1 cellular context compared by ENCODE assay signal in the genomic region with DNA sequence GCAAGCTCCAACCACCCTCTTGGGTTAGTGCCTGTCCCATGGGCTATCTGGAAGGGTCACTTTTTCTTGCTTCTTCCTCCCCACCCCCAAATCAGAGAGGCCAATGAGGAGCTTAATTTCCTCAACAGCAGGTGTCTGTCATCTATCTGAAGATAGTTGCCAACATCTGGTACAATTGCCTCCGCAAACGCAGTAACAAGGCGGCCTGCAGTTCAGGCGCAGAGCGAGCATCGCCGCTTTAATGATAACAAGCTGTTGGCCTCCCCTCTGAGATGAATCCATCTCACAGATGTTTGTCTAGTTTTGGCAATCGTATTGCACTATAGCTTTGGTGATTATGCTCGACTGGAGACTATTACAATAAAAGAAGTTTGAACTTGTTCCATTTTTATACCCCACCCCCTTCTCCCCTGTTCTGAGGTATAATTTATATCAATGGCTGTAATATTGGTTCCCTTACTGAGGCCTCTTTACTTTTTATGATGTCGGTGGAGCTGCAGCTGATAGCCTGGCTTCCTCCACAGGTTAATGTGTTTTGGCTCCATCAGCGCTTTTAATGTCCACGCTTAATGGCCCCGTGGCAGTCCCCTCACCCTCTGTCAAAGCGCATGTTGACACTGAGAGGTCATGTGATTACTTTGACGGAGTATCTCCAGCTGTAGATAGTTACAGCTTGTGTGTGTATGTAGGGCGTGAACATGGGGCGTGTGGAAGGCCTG.
TF ChIP-seq lines count a peak whose summit lies in the region.

No MANE protein-coding gene starts in this region.

TF ChIP-seq in HCT116, 20 proteins besides CTCF, POLR2A, EP300 and RAD21 (continued from another document):
- TF ChIP-seq, protein P1, sequence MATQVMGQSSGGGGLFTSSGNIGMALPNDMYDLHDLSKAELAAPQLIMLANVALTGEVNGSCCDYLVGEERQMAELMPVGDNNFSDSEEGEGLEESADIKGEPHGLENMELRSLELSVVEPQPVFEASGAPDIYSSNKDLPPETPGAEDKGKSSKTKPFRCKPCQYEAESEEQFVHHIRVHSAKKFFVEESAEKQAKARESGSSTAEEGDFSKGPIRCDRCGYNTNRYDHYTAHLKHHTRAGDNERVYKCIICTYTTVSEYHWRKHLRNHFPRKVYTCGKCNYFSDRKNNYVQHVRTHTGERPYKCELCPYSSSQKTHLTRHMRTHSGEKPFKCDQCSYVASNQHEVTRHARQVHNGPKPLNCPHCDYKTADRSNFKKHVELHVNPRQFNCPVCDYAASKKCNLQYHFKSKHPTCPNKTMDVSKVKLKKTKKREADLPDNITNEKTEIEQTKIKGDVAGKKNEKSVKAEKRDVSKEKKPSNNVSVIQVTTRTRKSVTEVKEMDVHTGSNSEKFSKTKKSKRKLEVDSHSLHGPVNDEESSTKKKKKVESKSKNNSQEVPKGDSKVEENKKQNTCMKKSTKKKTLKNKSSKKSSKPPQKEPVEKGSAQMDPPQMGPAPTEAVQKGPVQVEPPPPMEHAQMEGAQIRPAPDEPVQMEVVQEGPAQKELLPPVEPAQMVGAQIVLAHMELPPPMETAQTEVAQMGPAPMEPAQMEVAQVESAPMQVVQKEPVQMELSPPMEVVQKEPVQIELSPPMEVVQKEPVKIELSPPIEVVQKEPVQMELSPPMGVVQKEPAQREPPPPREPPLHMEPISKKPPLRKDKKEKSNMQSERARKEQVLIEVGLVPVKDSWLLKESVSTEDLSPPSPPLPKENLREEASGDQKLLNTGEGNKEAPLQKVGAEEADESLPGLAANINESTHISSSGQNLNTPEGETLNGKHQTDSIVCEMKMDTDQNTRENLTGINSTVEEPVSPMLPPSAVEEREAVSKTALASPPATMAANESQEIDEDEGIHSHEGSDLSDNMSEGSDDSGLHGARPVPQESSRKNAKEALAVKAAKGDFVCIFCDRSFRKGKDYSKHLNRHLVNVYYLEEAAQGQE (IDR thresholded peaks at IDR 0.05; ENCODE audit: low read depth): no peak
- TF ChIP-seq ZFX (IDR thresholded peaks at IDR 0.05) (no peak), SP1 (IDR thresholded peaks at IDR 0.05; ENCODE audit: low read depth) (no peak), SIN3A (IDR thresholded peaks at IDR 0.05; ENCODE audit: low read depth) (no peak), CEBPB (IDR thresholded peaks at IDR 0.05; ENCODE audit: low read depth) (no peak), CBX3 (IDR thresholded peaks at IDR 0.05; ENCODE audit: low read depth) (no peak), ZNF274 (IDR thresholded peaks at IDR 0.05; ENCODE audit: low read depth, low read length) (no peak), TCF7L2 (IDR thresholded peaks at IDR 0.05; ENCODE audit: borderline replicate concordance, extremely low read depth, insufficient read depth, insufficient read length) (no peak), SRF (IDR thresholded peaks at IDR 0.05; ENCODE audit: low read depth) (no peak)
TF ChIP-seq in HCT116: peak in this region for 0.
